8 cellular contexts compared by ENCODE assay signal in genomic region chr19:3404324-3405260, GRCh38. TPM values are rescaled to one million over a fixed set of nuclear protein-coding genes. Genes with fewer than 3 reads are reported as not detected.
A peak's percentile ranks its signal among the peaks of the same experiment; 100 is the strongest.
DNase-seq lines count a peak whose midpoint lies in the region; ATAC-seq and TF ChIP-seq lines count a peak whose summit lies in the region.

No MANE protein-coding gene starts in this region.

- DNase-seq in ELR (ENCODE audit: low read depth) (peak; percentile 40), breast epithelium (ENCODE audit: low spot score in 2 of 2) (peak; percentile 88 to 91), iPS-NIHi11 (ENCODE audit: low spot score) (peak; percentile 71), skeletal muscle cell (ENCODE audit: low read depth) (peak; percentile 66), PC-3 (no peak), NCI-H2227 (lab: John Stamatoyannopoulos, UW; ENCODE audit: unreplicated experiment) (no peak)

- POLR2A ChIA-PET in PC-3 (lab: Charles Lee; ENCODE audit: unreplicated experiment): no interaction called here

- no TSS peak for BruUV-seq in PC-3 (replicated peaks; lab: Mats Ljungman, UMichigan)

- intact Hi-C loops in breast epithelium (cut with DNase I; ENCODE audit: low total_unique reads) (no loop called here), PC-3 (cut with micrococcal nuclease) (no loop called here)

- H3K4me3 ChIP-seq in breast epithelium: peak overlapping the region; percentile 44 to 69 (median 52)
- peak overlapping the region; percentile 17 for H3K4me3 ChIP-seq in skeletal muscle cell (ENCODE audit: low read depth, low read length)
- no peak overlapping the region for H3K4me3 ChIP-seq in PC-3 (ENCODE audit: low read length)

- no peaks in the 10 kb centered on the region for H3K27me3 ChIP-seq in breast epithelium
- no peaks in the 10 kb centered on the region for H3K27me3 ChIP-seq in PC-3 (ENCODE audit: low read length)

- H3K36me3 ChIP-seq in breast epithelium: no peaks in the 10 kb centered on the region
- H3K36me3 ChIP-seq in PC-3 (ENCODE audit: low read depth, low read length): no peaks in the 10 kb centered on the region

- peaks cover 33% of the 10 kb centered on the region for H3K79me2 ChIP-seq in PC-3 (ENCODE audit: low read length)

- H3K27ac ChIP-seq in breast epithelium (peak overlapping the region; percentile 100), PC-3 (ENCODE audit: low read length) (no peak overlapping the region)

- H4K20me1 ChIP-seq in PC-3 (ENCODE audit: low read length): peaks cover 4% of the 10 kb centered on the region; the same call in 1 of the 2 replicates

- no peaks in the 10 kb centered on the region for H3F3A ChIP-seq in PC-3 (ENCODE audit: low read length, unreplicated experiment)

- CTCF ChIA-PET in PC-3 (lab: Charles Lee): no interaction called here

- ATAC-seq in PC-3 (no peak), HG03097 (IDR thresholded peaks at IDR 0.05; ENCODE audit: low FRiP score, unreplicated experiment) (no peak), HG03354 (IDR thresholded peaks at IDR 0.05; ENCODE audit: poor library complexity, severe bottlenecking, unreplicated experiment) (no peak)

- peaks cover 15 to 24% of the 10 kb centered on the region in 2 donors for H3K4me1 ChIP-seq in breast epithelium
- no peaks in the 10 kb centered on the region for H3K4me1 ChIP-seq in PC-3 (ENCODE audit: insufficient read depth, low read length)

- H3K9me2 ChIP-seq in PC-3 (replicated peaks; ENCODE audit: low read length): no peaks in the 10 kb centered on the region

- H3K9ac ChIP-seq in PC-3 (ENCODE audit: low read length): no peak overlapping the region

- TF ChIP-seq POLR2A in breast epithelium (IDR thresholded peaks at IDR 0.05): peak; percentile 59

- no peaks in the 10 kb centered on the region for H3K9me3 ChIP-seq in breast epithelium
- H3K9me3 ChIP-seq in PC-3 (ENCODE audit: low read length): no peaks in the 10 kb centered on the region

- no peak overlapping the region for H3K4me2 ChIP-seq in PC-3 (ENCODE audit: low read length)

- TF ChIP-seq CTCF in breast epithelium (IDR thresholded peaks at IDR 0.05): peak in 2 of 3 donors; percentile 14 to 21
- TF ChIP-seq CTCF in PC-3 (conservative IDR thresholded peaks at IDR 0.05; ENCODE audit: low read depth, low read length): no peak

- no peak overlapping the region for H2AFZ ChIP-seq in PC-3 (ENCODE audit: low read length)

RNA-seq across cellular contexts. Expression of gene NFIC, which starts 38.2 kb away (rescaled TPM):
- 10 to 100 TPM; 48.9 to 97.8 (median 73.1) TPM for total RNA-seq in breast epithelium
- 31.7 and 49.6 TPM in 2 replicates for total RNA-seq in PC-3 (2014; rRNA removed)

Comparison
In these comparisons a context has a peak if more than half of its experiments do, and no peak if none do; other contexts are left out.
1. DNase-seq: peak in ELR (single experiment), breast epithelium (2 of 2), iPS-NIHi11 (single experiment) and skeletal muscle cell (single experiment); none in PC-3 (single experiment) and NCI-H2227 (single experiment).